ENCODE assay signal across 23 cellular contexts in genomic region chr11:115051938-115052590, GRCh38.
"Had no signal": no experiment of that assay in that cellular context is flagged by ENCODE, and none has a peak within 500 bp of the region (broad histone marks: within the 10 kb centered on the region; RNA-seq: fewer than 3 reads in every experiment).

No MANE protein-coding gene starts in this region.

- DNase-seq: hippocampal formation; kidney glomerular epithelial cell; left colon; left lung; lower lobe of right lung; mammary epithelial cell; mesenchymal stem cell; naive thymus-derived CD8-positive, alpha-beta T cell; occipital lobe; right cardiac atrium; stimulated activated CD4-positive, alpha-beta T cell treated with anti-CD3 and anti-CD28 coated beads, Interleukin-12 subunit alpha, Interleukin-12 subunit beta, amount 100 ng/mL, for 4 hours; stimulated activated CD4-positive, alpha-beta T cell treated with anti-CD3 and anti-CD28 coated beads, Interleukin-15, amount 100 ng/mL, for 24 hours; stimulated activated CD4-positive, alpha-beta T cell treated with anti-CD3 and anti-CD28 coated beads, Interleukin-2, amount 100 ng/mL, for 24 hours; stimulated activated CD4-positive, alpha-beta T cell treated with anti-CD3 and anti-CD28 coated beads, Interleukin-4, amount 100 ng/mL, for 1 hour; stimulated activated naive CD4-positive, alpha-beta T cell; tibial artery; uterus had no signal

- H3K36me3 ChIP-seq: left lung, lower lobe of right lung, neutrophil, suprapubic skin, thoracic aorta, tibial artery, uterus had no signal

- H3K4me3 ChIP-seq: left lung, lower lobe of right lung, skin epidermis, suprapubic skin, thoracic aorta, tibial artery, uterus had no signal

- FAIRE-seq: keratinocyte had no signal

- H3K27me3 ChIP-seq: left lung, neutrophil, tibial artery, uterus had no signal

- ATAC-seq: left colon; left lung; lower lobe of right lung; naive thymus-derived CD8-positive, alpha-beta T cell; right cardiac atrium; sciatic nerve had no signal

- H3K27ac ChIP-seq: left lung, lower lobe of right lung, neutrophil, skin epidermis, suprapubic skin, thoracic aorta, tibial artery, uterus had no signal

- H3K4me1 ChIP-seq: left lung, lower lobe of right lung, suprapubic skin, tibial artery, uterus had no signal

- H3K9me3 ChIP-seq: neutrophil, suprapubic skin, thoracic aorta, uterus had no signal
